ENCODE assay signal across 8 cellular contexts in the genomic region with DNA sequence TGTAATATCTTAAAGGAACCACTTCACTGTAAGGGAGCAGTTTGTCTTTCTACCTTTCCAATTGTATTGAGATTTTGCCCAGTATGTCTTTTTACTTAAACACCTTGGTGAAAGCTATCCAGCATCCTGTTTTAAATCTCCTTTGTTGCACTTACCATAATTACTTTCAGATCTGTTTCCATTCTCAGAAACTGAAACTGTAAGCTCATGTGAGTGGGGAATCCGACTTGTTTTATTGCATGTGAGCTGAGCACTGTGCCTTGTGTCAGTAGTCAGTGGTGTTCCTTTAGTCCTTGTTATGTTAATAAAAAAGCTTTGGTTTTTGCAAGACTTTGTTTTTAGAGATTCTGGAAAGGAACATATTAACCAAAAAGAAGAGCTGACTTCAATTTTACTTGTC. TPM values are rescaled to one million over a fixed set of nuclear protein-coding genes. Genes with fewer than 3 reads are reported as not detected.
DNase-seq lines count a peak whose midpoint lies in the region; ATAC-seq and TF ChIP-seq lines count a peak whose summit lies in the region.

No MANE protein-coding gene starts in this region.

- no peak overlapping the region for H3K4me3 ChIP-seq in GM12864 (ENCODE audit: low read depth, low read length)
- peak overlapping the region; percentile 8 for H3K4me3 ChIP-seq in GM23338
- no peak overlapping the region for H3K4me3 ChIP-seq in left ventricle myocardium inferior

- 0 out of 2 replicates have a peak, but pooled peaks cover 1% of the 10 kb centered on the region for H3F3A ChIP-seq in GM23338 (replicated peaks; ENCODE audit: low read depth)

- no peaks in the 10 kb centered on the region for H3K9me3 Mint-ChIP-seq in GM23338

- intact Hi-C loops in left colon (cut with DNase I, micrococcal nuclease): no loop called here
- intact Hi-C loops in left ventricle myocardium inferior (cut with micrococcal nuclease): no loop called here

- no peaks in the 10 kb centered on the region for H3K9me3 ChIP-seq in left ventricle myocardium inferior (replicated peaks)

- TF ChIP-seq CTCF in GM12864 (IDR thresholded peaks at IDR 0.05; ENCODE audit: low read depth, low read length, missing control alignments) (no peak), GM23338 (conservative IDR thresholded peaks at IDR 0.05; ENCODE audit: low read depth in 2 of 2) (no peak), left ventricle myocardium inferior (IDR thresholded peaks at IDR 0.05; ENCODE audit: borderline replicate concordance) (no peak)

- no peak overlapping the region for H2AFZ ChIP-seq in GM23338

- H3K36me3 Mint-ChIP-seq in GM23338 (ENCODE audit: low read depth): peaks cover 6% of the 10 kb centered on the region; the same call in 2 of the 3 replicates

- peak overlapping the region; percentile 58 for H3K4me3 Mint-ChIP-seq in GM23338

- H3K79me2 ChIP-seq in GM23338 (replicated peaks; ENCODE audit: insufficient read depth): peaks cover 97% of the 10 kb centered on the region

- DNase-seq in GM12864 (ENCODE audit: low read depth) (peak; percentile 54), GM23338 (ENCODE audit: low spot score) (no peak), NCI-H69 (lab: John Stamatoyannopoulos, UW) (peak; percentile 6), left colon (no peak), SW 1271 (lab: John Stamatoyannopoulos, UW) (no peak), NCI-H345 (lab: John Stamatoyannopoulos, UW) (no peak), left ventricle myocardium inferior (no peak)
- no peak for DNase-seq in stimulated activated naive CD4-positive, alpha-beta T cell treated with Interleukin-2 at 50 U/mL for 16 hours (lab: John Stamatoyannopoulos, UW)

- no peaks in the 10 kb centered on the region for H3K9me2 ChIP-seq in GM23338 (ENCODE audit: insufficient read depth)

- H3K27ac Mint-ChIP-seq in GM23338: peak overlapping the region; percentile 90

- ATAC-seq in GM23338: peak; percentile 15
- peak; percentile 66 for ATAC-seq in left colon

- no peaks in the 10 kb centered on the region for H4K20me1 ChIP-seq in GM23338 (replicated peaks; ENCODE audit: insufficient read depth)

- H3K36me3 ChIP-seq in GM23338 (ENCODE audit: insufficient read depth) (no peaks in the 10 kb centered on the region), left ventricle myocardium inferior (no peaks in the 10 kb centered on the region)

- H3K4me1 Mint-ChIP-seq in GM23338: peaks cover 59% of the 10 kb centered on the region

- H3K27me3 ChIP-seq in GM23338 (ENCODE audit: insufficient read depth) (no peaks in the 10 kb centered on the region), left ventricle myocardium inferior (ENCODE audit: low read depth) (peaks cover 13% of the 10 kb centered on the region)

- H3K4me1 ChIP-seq in GM23338 (ENCODE audit: insufficient read depth): peaks cover 77% of the 10 kb centered on the region
- peaks cover 74% of the 10 kb centered on the region for H3K4me1 ChIP-seq in left ventricle myocardium inferior

- peak overlapping the region; percentile 81 for H3K27ac ChIP-seq in GM23338 (ENCODE audit: low read depth)
- no peak overlapping the region for H3K27ac ChIP-seq in left ventricle myocardium inferior (replicated peaks)

- H3K4me2 ChIP-seq in GM23338: peak overlapping the region; percentile 45

- H3K27me3 Mint-ChIP-seq in GM23338 (ENCODE audit: insufficient read depth, low read depth, poor library complexity): peaks cover 11% of the 10 kb centered on the region

TF ChIP-seq in GM23338, 12 proteins besides CTCF, POLR2A, EP300 and RAD21:
- no peak for TF ChIP-seq CREB1 (CRISPR knock-in tag; IDR thresholded peaks at IDR 0.05; ENCODE audit: low read depth)
- no peak for TF ChIP-seq ZNF331 (CRISPR knock-in tag; IDR thresholded peaks at IDR 0.05; ENCODE audit: low read depth)
- TF ChIP-seq, protein P1, sequence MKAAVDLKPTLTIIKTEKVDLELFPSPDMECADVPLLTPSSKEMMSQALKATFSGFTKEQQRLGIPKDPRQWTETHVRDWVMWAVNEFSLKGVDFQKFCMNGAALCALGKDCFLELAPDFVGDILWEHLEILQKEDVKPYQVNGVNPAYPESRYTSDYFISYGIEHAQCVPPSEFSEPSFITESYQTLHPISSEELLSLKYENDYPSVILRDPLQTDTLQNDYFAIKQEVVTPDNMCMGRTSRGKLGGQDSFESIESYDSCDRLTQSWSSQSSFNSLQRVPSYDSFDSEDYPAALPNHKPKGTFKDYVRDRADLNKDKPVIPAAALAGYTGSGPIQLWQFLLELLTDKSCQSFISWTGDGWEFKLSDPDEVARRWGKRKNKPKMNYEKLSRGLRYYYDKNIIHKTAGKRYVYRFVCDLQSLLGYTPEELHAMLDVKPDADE (IDR thresholded peaks at IDR 0.05): no peak
- no peak for TF ChIP-seq POLR2AphosphoS5 (IDR thresholded peaks at IDR 0.05; ENCODE audit: low read depth)
- no peak for TF ChIP-seq EZH2 (IDR thresholded peaks at IDR 0.05; ENCODE audit: low read depth, unreplicated experiment)
- no peak for TF ChIP-seq NANOG (IDR thresholded peaks at IDR 0.05; ENCODE audit: borderline replicate concordance)

RNA-seq across cellular contexts. Expression of a gene that starts 42.2 kb away (rescaled TPM):
- 82.5 and 87.7 TPM in 2 replicates for total RNA-seq in GM23338 (2014; rRNA removed; shearing (Covaris generic))
- polyA plus RNA-seq in GM23338 (2016; fragmentation: Nextera tagmentation; extraction: Ambion mirVana): 12.4 and 14.2 TPM in 2 replicates
- total RNA-seq in left colon (10 to 100 TPM; 38.9 to 50.9 TPM), left ventricle myocardium inferior (43.8 TPM)

Comparison
In these comparisons a context has a peak if more than half of its experiments do, and no peak if none do; other contexts are left out.
1. DNase-seq: peak in GM12864 (single experiment) and NCI-H69 (single experiment); none in GM23338 (single experiment), left colon (0 of 2), stimulated activated naive CD4-positive, alpha-beta T cell treated with Interleukin-2 at 50 U/mL for 16 hours (single experiment), SW 1271 (0 of 2), NCI-H345 (single experiment) and left ventricle myocardium inferior (single experiment).